ENCODE assay signal across 8 cellular contexts in the genomic region with DNA sequence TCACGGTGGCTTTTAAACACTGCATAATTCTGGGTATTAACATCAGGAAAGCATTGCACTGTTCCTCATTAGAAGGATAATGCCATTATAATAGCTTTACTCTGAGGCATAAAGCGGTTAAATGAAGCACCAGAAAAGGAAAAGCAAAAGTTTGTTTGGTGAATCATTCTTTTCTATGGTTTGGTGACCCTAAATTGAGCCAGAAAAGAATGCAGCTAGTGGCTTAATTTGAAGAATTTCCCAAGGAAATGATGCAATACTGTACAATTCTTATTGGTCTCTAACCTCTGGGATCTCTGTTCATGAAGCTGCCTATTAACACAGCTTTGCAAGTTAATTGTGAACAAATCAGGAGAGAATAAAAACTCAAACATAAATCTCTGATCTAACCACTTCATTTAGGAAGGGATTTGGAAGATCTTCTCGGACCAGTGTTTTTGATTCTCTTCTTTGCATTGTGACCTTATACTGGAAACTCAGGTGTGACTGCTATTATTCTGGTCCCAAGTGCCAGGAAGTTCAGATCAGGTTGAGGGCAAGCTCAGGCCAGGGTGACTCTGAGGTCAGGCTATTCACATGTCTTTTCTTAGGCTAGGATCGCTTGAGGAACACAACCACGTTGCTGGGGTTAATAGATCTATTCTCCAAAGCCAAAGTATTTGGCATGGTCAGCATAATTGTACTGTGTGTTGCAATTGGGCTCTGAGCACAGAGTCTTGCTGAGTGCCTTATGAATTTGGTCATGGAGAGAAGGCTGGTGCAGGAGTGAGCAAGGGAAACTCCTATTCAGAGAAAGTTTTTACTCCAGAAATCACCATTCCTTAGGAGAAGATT. TPM values are rescaled to one million over a fixed set of nuclear protein-coding genes. Genes with fewer than 3 reads are reported as not detected.
DNase-seq lines count a peak whose midpoint lies in the region; ATAC-seq and TF ChIP-seq lines count a peak whose summit lies in the region.

No MANE protein-coding gene starts in this region.

- H3K4me1 ChIP-seq in adipocyte (ENCODE audit: control insufficient read depth, insufficient read depth, low read length) (peaks cover 36% of the 10 kb centered on the region), upper lobe of right lung (no peaks in the 10 kb centered on the region)
- no peaks in the 10 kb centered on the region for H3K4me1 ChIP-seq in effector memory CD4-positive, alpha-beta T cell (ENCODE audit: control insufficient read depth, insufficient read depth, low read length, poor library complexity, severe bottlenecking)

- peak; percentile 67 for ATAC-seq in upper lobe of right lung
- no peak for ATAC-seq in GM18861 (IDR thresholded peaks at IDR 0.05; ENCODE audit: unreplicated experiment)

- no peak overlapping the region for H3K27ac ChIP-seq in upper lobe of right lung
- H3K27ac ChIP-seq in effector memory CD4-positive, alpha-beta T cell (ENCODE audit: insufficient read depth, low read length, poor library complexity, severe bottlenecking): no peak overlapping the region

- H3K36me3 ChIP-seq in adipocyte (ENCODE audit: control insufficient read depth, insufficient read depth, low read length, severe bottlenecking) (no peaks in the 10 kb centered on the region), upper lobe of right lung (no peaks in the 10 kb centered on the region)
- H3K36me3 ChIP-seq in effector memory CD4-positive, alpha-beta T cell (ENCODE audit: control insufficient read depth, insufficient read depth, low read length): no peaks in the 10 kb centered on the region

- no peaks in the 10 kb centered on the region for H3K9me3 ChIP-seq in adipocyte (ENCODE audit: control insufficient read depth, low read length)
- H3K9me3 ChIP-seq in upper lobe of right lung: no peaks in the 10 kb centered on the region
- no peaks in the 10 kb centered on the region for H3K9me3 ChIP-seq in effector memory CD4-positive, alpha-beta T cell (ENCODE audit: control insufficient read depth, low read length)

- peak overlapping the region; percentile 64 for H3K4me3 ChIP-seq in adipocyte (ENCODE audit: low read length)
- no peak overlapping the region for H3K4me3 ChIP-seq in upper lobe of right lung
- H3K4me3 ChIP-seq in effector memory CD4-positive, alpha-beta T cell (ENCODE audit: insufficient read depth, low read depth, low read length, poor library complexity, severe bottlenecking): no peak overlapping the region

- DNase-seq in activated naive CD4-positive, alpha-beta T cell treated with anti-CD3 and anti-CD28 coated beads for 36 hours: no peak
- DNase-seq in activated naive CD4-positive, alpha-beta T cell treated with anti-CD3 and anti-CD28 coated beads, Interleukin-2, amount 10 ng/mL, durations not matched to agents 7 days and 5 days: no peak
- DNase-seq in adipocyte (ENCODE audit: low read depth) (peak; percentile 96), hepatic stellate cell (ENCODE audit: low spot score) (peak; percentile 75), upper lobe of right lung (no peak), GM19238 (ENCODE audit: insufficient read length, low spot score) (no peak)
- no peak for DNase-seq in effector memory CD4-positive, alpha-beta T cell

- CTCF ChIA-PET in activated naive CD4-positive, alpha-beta T cell treated with anti-CD3 and anti-CD28 coated beads for 36 hours (lab: Charles Lee): interaction anchor here (1.9 kb wide), 1 partner anchor 52 kb away, joined by 4 read pairs; no protein-coding TSS in a partner anchor
- CTCF ChIA-PET in activated naive CD4-positive, alpha-beta T cell treated with anti-CD3 and anti-CD28 coated beads, Interleukin-2, amount 10 ng/mL, durations not matched to agents 7 days and 5 days (lab: Charles Lee): no interaction called here

- H3K27me3 ChIP-seq in adipocyte (replicated peaks; ENCODE audit: control insufficient read depth, insufficient read depth, low read length): no peaks in the 10 kb centered on the region
- H3K27me3 ChIP-seq in upper lobe of right lung: no peaks in the 10 kb centered on the region
- H3K27me3 ChIP-seq in effector memory CD4-positive, alpha-beta T cell (replicated peaks; ENCODE audit: control insufficient read depth, insufficient read depth, low read length, poor library complexity, severe bottlenecking): no peaks in the 10 kb centered on the region

- H3K4me1 Mint-ChIP-seq in activated naive CD4-positive, alpha-beta T cell treated with anti-CD3 and anti-CD28 coated beads for 36 hours (ENCODE audit: low read depth): peaks cover 39% of the 10 kb centered on the region
- H3K4me1 Mint-ChIP-seq in activated naive CD4-positive, alpha-beta T cell treated with anti-CD3 and anti-CD28 coated beads, Interleukin-2, amount 10 ng/mL, durations not matched to agents 7 days and 5 days: peaks cover 24% of the 10 kb centered on the region

- TF ChIP-seq CTCF in upper lobe of right lung (IDR thresholded peaks at IDR 0.05): no peak

- no peak overlapping the region for H3K4me3 Mint-ChIP-seq in activated naive CD4-positive, alpha-beta T cell treated with anti-CD3 and anti-CD28 coated beads for 36 hours
- no peak overlapping the region for H3K4me3 Mint-ChIP-seq in activated naive CD4-positive, alpha-beta T cell treated with anti-CD3 and anti-CD28 coated beads, Interleukin-2, amount 10 ng/mL, durations not matched to agents 7 days and 5 days

- peak overlapping the region; percentile 74 for H3K9ac ChIP-seq in adipocyte (ENCODE audit: low read length)

- intact Hi-C loops in activated naive CD4-positive, alpha-beta T cell treated with anti-CD3 and anti-CD28 coated beads for 36 hours (cut with micrococcal nuclease): loop anchor here (1.0 kb wide), 1 partner anchor 11 kb away; a partner anchor contains a TSS
- intact Hi-C loops in upper lobe of right lung (cut with DNase I): no loop called here

- no peaks in the 10 kb centered on the region for H3K9me3 Mint-ChIP-seq in activated naive CD4-positive, alpha-beta T cell treated with anti-CD3 and anti-CD28 coated beads for 36 hours
- H3K9me3 Mint-ChIP-seq in activated naive CD4-positive, alpha-beta T cell treated with anti-CD3 and anti-CD28 coated beads, Interleukin-2, amount 10 ng/mL, durations not matched to agents 7 days and 5 days: no peaks in the 10 kb centered on the region

- H3K27me3 Mint-ChIP-seq in activated naive CD4-positive, alpha-beta T cell treated with anti-CD3 and anti-CD28 coated beads for 36 hours (ENCODE audit: low read depth): no peaks in the 10 kb centered on the region
- H3K27me3 Mint-ChIP-seq in activated naive CD4-positive, alpha-beta T cell treated with anti-CD3 and anti-CD28 coated beads, Interleukin-2, amount 10 ng/mL, durations not matched to agents 7 days and 5 days: peaks cover 13% of the 10 kb centered on the region

- peak overlapping the region; percentile 39 for H3K27ac Mint-ChIP-seq in activated naive CD4-positive, alpha-beta T cell treated with anti-CD3 and anti-CD28 coated beads for 36 hours
- H3K27ac Mint-ChIP-seq in activated naive CD4-positive, alpha-beta T cell treated with anti-CD3 and anti-CD28 coated beads, Interleukin-2, amount 10 ng/mL, durations not matched to agents 7 days and 5 days: no peak overlapping the region

- H3K36me3 Mint-ChIP-seq in activated naive CD4-positive, alpha-beta T cell treated with anti-CD3 and anti-CD28 coated beads for 36 hours (ENCODE audit: low read depth): no peaks in the 10 kb centered on the region
- H3K36me3 Mint-ChIP-seq in activated naive CD4-positive, alpha-beta T cell treated with anti-CD3 and anti-CD28 coated beads, Interleukin-2, amount 10 ng/mL, durations not matched to agents 7 days and 5 days: no peaks in the 10 kb centered on the region

RNA-seq across cellular contexts. Expression of a gene that starts 11.3 kb away (rescaled TPM):
- total RNA-seq in activated naive CD4-positive, alpha-beta T cell treated with anti-CD3 and anti-CD28 coated beads for 36 hours: 10 to 100 TPM; 51.9 to 55.2 TPM
- total RNA-seq in upper lobe of right lung: 77.5 TPM

Comparison
In these comparisons a context has a peak if more than half of its experiments do, and no peak if none do; other contexts are left out.
1. DNase-seq: peak in adipocyte (single experiment) and hepatic stellate cell (single experiment); none in activated naive CD4-positive, alpha-beta T cell treated with anti-CD3 and anti-CD28 coated beads for 36 hours (single experiment), activated naive CD4-positive, alpha-beta T cell treated with anti-CD3 and anti-CD28 coated beads, Interleukin-2, amount 10 ng/mL, durations not matched to agents 7 days and 5 days (single experiment), upper lobe of right lung (single experiment), GM19238 (single experiment) and effector memory CD4-positive, alpha-beta T cell (0 of 3).